ENCODE assay signal across 1 cellular context in the genomic region with DNA sequence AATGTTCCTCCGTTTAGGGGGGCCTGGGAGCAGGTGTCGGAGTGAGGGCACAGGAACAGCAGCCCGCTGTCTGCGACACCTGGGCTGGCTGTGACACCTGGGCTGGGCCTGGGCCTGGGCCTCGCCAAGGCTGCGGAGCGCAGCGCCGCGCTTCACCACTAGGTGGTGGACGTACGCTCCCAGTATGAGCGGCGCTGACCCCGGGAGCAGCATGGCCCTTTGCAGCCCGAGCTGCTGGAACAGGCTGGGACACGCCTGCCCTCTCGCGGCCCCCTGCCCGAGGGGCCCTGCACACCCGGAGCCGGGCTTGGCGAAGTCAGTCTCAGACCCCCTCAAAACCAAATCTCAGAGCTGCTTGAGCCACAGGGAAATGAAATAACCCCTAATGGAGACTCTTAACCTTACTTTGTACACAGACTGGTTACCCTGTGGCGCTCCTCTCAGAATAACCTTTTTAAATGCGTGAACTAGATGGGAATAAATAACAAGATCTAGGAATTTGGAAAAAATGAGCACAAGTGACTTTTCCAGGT.
TF ChIP-seq lines count a peak whose summit lies in the region.

No MANE protein-coding gene starts in this region.

TF ChIP-seq in HepG2, 621 proteins besides CTCF, POLR2A, EP300 and RAD21 (continued from another document and continues in another):
- TF ChIP-seq, protein P1, sequence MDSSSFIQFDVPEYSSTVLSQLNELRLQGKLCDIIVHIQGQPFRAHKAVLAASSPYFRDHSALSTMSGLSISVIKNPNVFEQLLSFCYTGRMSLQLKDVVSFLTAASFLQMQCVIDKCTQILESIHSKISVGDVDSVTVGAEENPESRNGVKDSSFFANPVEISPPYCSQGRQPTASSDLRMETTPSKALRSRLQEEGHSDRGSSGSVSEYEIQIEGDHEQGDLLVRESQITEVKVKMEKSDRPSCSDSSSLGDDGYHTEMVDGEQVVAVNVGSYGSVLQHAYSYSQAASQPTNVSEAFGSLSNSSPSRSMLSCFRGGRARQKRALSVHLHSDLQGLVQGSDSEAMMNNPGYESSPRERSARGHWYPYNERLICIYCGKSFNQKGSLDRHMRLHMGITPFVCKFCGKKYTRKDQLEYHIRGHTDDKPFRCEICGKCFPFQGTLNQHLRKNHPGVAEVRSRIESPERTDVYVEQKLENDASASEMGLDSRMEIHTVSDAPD (CRISPR knock-in tag; IDR thresholded peaks at IDR 0.05): no peak
- TF ChIP-seq, protein P2, sequence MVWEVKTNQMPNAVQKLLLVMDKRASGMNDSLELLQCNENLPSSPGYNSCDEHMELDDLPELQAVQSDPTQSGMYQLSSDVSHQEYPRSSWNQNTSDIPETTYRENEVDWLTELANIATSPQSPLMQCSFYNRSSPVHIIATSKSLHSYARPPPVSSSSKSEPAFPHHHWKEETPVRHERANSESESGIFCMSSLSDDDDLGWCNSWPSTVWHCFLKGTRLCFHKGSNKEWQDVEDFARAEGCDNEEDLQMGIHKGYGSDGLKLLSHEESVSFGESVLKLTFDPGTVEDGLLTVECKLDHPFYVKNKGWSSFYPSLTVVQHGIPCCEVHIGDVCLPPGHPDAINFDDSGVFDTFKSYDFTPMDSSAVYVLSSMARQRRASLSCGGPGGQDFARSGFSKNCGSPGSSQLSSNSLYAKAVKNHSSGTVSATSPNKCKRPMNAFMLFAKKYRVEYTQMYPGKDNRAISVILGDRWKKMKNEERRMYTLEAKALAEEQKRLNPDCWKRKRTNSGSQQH (CRISPR knock-in tag; IDR thresholded peaks at IDR 0.05; ENCODE audit: low read depth): no peak; the same call in 1 of the 2 replicates
- TF ChIP-seq, protein P3, sequence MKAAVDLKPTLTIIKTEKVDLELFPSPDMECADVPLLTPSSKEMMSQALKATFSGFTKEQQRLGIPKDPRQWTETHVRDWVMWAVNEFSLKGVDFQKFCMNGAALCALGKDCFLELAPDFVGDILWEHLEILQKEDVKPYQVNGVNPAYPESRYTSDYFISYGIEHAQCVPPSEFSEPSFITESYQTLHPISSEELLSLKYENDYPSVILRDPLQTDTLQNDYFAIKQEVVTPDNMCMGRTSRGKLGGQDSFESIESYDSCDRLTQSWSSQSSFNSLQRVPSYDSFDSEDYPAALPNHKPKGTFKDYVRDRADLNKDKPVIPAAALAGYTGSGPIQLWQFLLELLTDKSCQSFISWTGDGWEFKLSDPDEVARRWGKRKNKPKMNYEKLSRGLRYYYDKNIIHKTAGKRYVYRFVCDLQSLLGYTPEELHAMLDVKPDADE (CRISPR knock-in tag; IDR thresholded peaks at IDR 0.05): no peak
- TF ChIP-seq KLF9 (CRISPR knock-in tag; IDR thresholded peaks at IDR 0.05; ENCODE audit: low read depth) (peak; percentile 68; the same call in 1 of the 2 replicates), ZNF782 (CRISPR knock-in tag; IDR thresholded peaks at IDR 0.05; ENCODE audit: borderline replicate concordance) (peak; percentile 98; the same call in 1 of the 2 replicates), XBP1 (CRISPR knock-in tag; IDR thresholded peaks at IDR 0.05) (no peak), ZNF619 (CRISPR knock-in tag; IDR thresholded peaks at IDR 0.05) (peak; percentile 98), ZNF432 (CRISPR knock-in tag; IDR thresholded peaks at IDR 0.05; ENCODE audit: borderline replicate concordance) (no peak), ZBTB7A (CRISPR knock-in tag; IDR thresholded peaks at IDR 0.05) (peak; percentile 62; the same call in 1 of the 2 replicates), RAD51 (IDR thresholded peaks at IDR 0.05; ENCODE audit: borderline replicate concordance) (no peak), KLF16 (CRISPR knock-in tag; IDR thresholded peaks at IDR 0.05) (peak in 1 of 2 experiments; percentile 93; a peak in 2 of 4 replicates), PCBP2 (optimal IDR thresholded peaks at IDR 0.05; ENCODE audit: low read depth, low read length, poor library complexity, severe bottlenecking) (no peak), SIN3A (IDR thresholded peaks at IDR 0.05; ENCODE audit: borderline replicate concordance, low read depth, low read length) (no peak), ZNF589 (CRISPR knock-in tag; conservative IDR thresholded peaks at IDR 0.05) (no peak), RCOR2 (CRISPR knock-in tag; IDR thresholded peaks at IDR 0.05) (no peak), CENPX (CRISPR knock-in tag; IDR thresholded peaks at IDR 0.05) (no peak), TOPORS (CRISPR knock-in tag; IDR thresholded peaks at IDR 0.05) (0 out of 2 replicates have a peak, but pooled peaks have one; percentile 46), CBX1 (IDR thresholded peaks at IDR 0.05; ENCODE audit: low read depth) (peak; percentile 86), SALL1 (CRISPR knock-in tag; IDR thresholded peaks at IDR 0.05) (peak; percentile 91), ZC3H4 (CRISPR knock-in tag; IDR thresholded peaks at IDR 0.05; ENCODE audit: borderline replicate concordance) (no peak), MAFG (CRISPR knock-in tag; IDR thresholded peaks at IDR 0.05) (no peak), ZNF564 (CRISPR knock-in tag; IDR thresholded peaks at IDR 0.05) (peak; percentile 89), HMG20B (CRISPR knock-in tag; conservative IDR thresholded peaks at IDR 0.05) (no peak), ZNF83 (CRISPR knock-in tag; IDR thresholded peaks at IDR 0.05; ENCODE audit: borderline replicate concordance) (peak; percentile 66; the same call in 1 of the 2 replicates), GTF3A (CRISPR knock-in tag; conservative IDR thresholded peaks at IDR 0.05) (peak; percentile 87; the same call in 1 of the 2 replicates)
- TF ChIP-seq, protein P4, sequence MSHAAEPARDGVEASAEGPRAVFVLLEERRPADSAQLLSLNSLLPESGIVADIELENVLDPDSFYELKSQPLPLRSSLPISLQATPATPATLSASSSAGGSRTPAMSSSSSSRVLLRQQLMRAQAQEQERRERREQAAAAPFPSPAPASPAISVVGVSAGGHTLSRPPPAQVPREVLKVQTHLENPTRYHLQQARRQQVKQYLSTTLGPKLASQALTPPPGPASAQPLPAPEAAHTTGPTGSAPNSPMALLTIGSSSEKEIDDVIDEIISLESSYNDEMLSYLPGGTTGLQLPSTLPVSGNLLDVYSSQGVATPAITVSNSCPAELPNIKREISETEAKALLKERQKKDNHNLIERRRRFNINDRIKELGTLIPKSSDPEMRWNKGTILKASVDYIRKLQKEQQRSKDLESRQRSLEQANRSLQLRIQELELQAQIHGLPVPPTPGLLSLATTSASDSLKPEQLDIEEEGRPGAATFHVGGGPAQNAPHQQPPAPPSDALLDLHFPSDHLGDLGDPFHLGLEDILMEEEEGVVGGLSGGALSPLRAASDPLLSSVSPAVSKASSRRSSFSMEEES (CRISPR knock-in tag; IDR thresholded peaks at IDR 0.05): no peak
- TF ChIP-seq, protein P5, sequence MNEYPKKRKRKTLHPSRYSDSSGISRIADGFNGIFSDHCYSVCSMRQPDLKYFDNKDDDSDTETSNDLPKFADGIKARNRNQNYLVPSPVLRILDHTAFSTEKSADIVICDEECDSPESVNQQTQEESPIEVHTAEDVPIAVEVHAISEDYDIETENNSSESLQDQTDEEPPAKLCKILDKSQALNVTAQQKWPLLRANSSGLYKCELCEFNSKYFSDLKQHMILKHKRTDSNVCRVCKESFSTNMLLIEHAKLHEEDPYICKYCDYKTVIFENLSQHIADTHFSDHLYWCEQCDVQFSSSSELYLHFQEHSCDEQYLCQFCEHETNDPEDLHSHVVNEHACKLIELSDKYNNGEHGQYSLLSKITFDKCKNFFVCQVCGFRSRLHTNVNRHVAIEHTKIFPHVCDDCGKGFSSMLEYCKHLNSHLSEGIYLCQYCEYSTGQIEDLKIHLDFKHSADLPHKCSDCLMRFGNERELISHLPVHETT (CRISPR knock-in tag; conservative IDR thresholded peaks at IDR 0.05): no peak
- TF ChIP-seq, protein P6, sequence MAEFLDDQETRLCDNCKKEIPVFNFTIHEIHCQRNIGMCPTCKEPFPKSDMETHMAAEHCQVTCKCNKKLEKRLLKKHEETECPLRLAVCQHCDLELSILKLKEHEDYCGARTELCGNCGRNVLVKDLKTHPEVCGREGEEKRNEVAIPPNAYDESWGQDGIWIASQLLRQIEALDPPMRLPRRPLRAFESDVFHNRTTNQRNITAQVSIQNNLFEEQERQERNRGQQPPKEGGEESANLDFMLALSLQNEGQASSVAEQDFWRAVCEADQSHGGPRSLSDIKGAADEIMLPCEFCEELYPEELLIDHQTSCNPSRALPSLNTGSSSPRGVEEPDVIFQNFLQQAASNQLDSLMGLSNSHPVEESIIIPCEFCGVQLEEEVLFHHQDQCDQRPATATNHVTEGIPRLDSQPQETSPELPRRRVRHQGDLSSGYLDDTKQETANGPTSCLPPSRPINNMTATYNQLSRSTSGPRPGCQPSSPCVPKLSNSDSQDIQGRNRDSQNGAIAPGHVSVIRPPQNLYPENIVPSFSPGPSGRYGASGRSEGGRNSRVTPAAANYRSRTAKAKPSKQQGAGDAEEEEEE (CRISPR knock-in tag; IDR thresholded peaks at IDR 0.05; ENCODE audit: borderline replicate concordance): no peak
- TF ChIP-seq, protein P7, sequence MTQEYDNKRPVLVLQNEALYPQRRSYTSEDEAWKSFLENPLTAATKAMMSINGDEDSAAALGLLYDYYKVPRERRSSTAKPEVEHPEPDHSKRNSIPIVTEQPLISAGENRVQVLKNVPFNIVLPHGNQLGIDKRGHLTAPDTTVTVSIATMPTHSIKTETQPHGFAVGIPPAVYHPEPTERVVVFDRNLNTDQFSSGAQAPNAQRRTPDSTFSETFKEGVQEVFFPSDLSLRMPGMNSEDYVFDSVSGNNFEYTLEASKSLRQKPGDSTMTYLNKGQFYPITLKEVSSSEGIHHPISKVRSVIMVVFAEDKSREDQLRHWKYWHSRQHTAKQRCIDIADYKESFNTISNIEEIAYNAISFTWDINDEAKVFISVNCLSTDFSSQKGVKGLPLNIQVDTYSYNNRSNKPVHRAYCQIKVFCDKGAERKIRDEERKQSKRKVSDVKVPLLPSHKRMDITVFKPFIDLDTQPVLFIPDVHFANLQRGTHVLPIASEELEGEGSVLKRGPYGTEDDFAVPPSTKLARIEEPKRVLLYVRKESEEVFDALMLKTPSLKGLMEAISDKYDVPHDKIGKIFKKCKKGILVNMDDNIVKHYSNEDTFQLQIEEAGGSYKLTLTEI (CRISPR knock-in tag; conservative IDR thresholded peaks at IDR 0.05): no peak
- TF ChIP-seq, protein P8, sequence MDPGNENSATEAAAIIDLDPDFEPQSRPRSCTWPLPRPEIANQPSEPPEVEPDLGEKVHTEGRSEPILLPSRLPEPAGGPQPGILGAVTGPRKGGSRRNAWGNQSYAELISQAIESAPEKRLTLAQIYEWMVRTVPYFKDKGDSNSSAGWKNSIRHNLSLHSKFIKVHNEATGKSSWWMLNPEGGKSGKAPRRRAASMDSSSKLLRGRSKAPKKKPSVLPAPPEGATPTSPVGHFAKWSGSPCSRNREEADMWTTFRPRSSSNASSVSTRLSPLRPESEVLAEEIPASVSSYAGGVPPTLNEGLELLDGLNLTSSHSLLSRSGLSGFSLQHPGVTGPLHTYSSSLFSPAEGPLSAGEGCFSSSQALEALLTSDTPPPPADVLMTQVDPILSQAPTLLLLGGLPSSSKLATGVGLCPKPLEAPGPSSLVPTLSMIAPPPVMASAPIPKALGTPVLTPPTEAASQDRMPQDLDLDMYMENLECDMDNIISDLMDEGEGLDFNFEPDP (CRISPR knock-in tag; conservative IDR thresholded peaks at IDR 0.05): no peak
- TF ChIP-seq, protein P9, sequence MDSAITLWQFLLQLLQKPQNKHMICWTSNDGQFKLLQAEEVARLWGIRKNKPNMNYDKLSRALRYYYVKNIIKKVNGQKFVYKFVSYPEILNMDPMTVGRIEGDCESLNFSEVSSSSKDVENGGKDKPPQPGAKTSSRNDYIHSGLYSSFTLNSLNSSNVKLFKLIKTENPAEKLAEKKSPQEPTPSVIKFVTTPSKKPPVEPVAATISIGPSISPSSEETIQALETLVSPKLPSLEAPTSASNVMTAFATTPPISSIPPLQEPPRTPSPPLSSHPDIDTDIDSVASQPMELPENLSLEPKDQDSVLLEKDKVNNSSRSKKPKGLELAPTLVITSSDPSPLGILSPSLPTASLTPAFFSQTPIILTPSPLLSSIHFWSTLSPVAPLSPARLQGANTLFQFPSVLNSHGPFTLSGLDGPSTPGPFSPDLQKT (CRISPR knock-in tag; IDR thresholded peaks at IDR 0.05; ENCODE audit: borderline replicate concordance): no peak
- TF ChIP-seq, protein P10, sequence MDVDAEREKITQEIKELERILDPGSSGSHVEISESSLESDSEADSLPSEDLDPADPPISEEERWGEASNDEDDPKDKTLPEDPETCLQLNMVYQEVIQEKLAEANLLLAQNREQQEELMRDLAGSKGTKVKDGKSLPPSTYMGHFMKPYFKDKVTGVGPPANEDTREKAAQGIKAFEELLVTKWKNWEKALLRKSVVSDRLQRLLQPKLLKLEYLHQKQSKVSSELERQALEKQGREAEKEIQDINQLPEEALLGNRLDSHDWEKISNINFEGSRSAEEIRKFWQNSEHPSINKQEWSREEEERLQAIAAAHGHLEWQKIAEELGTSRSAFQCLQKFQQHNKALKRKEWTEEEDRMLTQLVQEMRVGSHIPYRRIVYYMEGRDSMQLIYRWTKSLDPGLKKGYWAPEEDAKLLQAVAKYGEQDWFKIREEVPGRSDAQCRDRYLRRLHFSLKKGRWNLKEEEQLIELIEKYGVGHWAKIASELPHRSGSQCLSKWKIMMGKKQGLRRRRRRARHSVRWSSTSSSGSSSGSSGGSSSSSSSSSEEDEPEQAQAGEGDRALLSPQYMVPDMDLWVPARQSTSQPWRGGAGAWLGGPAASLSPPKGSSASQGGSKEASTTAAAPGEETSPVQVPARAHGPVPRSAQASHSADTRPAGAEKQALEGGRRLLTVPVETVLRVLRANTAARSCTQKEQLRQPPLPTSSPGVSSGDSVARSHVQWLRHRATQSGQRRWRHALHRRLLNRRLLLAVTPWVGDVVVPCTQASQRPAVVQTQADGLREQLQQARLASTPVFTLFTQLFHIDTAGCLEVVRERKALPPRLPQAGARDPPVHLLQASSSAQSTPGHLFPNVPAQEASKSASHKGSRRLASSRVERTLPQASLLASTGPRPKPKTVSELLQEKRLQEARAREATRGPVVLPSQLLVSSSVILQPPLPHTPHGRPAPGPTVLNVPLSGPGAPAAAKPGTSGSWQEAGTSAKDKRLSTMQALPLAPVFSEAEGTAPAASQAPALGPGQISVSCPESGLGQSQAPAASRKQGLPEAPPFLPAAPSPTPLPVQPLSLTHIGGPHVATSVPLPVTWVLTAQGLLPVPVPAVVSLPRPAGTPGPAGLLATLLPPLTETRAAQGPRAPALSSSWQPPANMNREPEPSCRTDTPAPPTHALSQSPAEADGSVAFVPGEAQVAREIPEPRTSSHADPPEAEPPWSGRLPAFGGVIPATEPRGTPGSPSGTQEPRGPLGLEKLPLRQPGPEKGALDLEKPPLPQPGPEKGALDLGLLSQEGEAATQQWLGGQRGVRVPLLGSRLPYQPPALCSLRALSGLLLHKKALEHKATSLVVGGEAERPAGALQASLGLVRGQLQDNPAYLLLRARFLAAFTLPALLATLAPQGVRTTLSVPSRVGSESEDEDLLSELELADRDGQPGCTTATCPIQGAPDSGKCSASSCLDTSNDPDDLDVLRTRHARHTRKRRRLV (CRISPR knock-in tag; IDR thresholded peaks at IDR 0.05): no peak
- TF ChIP-seq, protein P11, sequence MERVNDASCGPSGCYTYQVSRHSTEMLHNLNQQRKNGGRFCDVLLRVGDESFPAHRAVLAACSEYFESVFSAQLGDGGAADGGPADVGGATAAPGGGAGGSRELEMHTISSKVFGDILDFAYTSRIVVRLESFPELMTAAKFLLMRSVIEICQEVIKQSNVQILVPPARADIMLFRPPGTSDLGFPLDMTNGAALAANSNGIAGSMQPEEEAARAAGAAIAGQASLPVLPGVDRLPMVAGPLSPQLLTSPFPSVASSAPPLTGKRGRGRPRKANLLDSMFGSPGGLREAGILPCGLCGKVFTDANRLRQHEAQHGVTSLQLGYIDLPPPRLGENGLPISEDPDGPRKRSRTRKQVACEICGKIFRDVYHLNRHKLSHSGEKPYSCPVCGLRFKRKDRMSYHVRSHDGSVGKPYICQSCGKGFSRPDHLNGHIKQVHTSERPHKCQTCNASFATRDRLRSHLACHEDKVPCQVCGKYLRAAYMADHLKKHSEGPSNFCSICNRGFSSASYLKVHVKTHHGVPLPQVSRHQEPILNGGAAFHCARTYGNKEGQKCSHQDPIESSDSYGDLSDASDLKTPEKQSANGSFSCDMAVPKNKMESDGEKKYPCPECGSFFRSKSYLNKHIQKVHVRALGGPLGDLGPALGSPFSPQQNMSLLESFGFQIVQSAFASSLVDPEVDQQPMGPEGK (CRISPR knock-in tag; IDR thresholded peaks at IDR 0.05): peak; percentile 73
